ENCODE assay signal across 21 cellular contexts in the genomic region with DNA sequence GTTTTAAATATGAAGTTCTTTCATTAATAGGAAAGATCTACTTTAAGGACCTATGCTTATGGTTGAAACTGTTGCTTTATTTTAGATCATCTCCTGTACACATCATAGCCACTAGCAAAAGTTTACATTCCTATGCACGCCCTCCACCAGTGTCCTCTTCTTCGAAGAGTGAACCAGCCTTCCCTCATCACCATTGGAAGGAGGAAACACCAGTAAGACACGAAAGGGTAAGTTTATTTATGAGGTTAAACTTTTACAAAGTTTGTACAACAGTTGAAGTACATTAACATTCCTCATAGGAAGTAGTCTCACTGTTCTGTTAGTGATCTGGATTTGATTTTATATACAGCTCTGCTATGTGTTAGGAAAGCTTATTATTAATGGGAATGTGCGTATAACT. TPM values are rescaled to one million over a fixed set of nuclear protein-coding genes. Genes with fewer than 3 reads are reported as not detected.
DNase-seq lines count a peak whose midpoint lies in the region; ATAC-seq, FAIRE-seq and TF ChIP-seq lines count a peak whose summit lies in the region.
"Had no signal": no experiment of that assay in that cellular context is flagged by ENCODE, and none has a peak within 500 bp of the region (broad histone marks: within the 10 kb centered on the region; RNA-seq: fewer than 3 reads in every experiment).

No MANE protein-coding gene starts in this region.

- H4K20me1 ChIP-seq in fibroblast of lung (ENCODE audit: control insufficient read depth, extremely low read depth, insufficient read depth, low read length), result peaks cover 2% of the 10 kb centered on the region

- POLR2A ChIA-PET in A549 (lab: Yijun Ruan, JAX), result interaction anchor here (0.6 to 0.7 kb wide), 2 partner anchors 11 to 347 kb away, joined by 3 to 10 read pairs; no protein-coding TSS in a partner anchor

- H3K79me2 ChIP-seq in fibroblast of lung (ENCODE audit: control insufficient read depth, insufficient read depth, low read length), result no peaks in the 10 kb centered on the region

- H3K27me3 ChIP-seq in fibroblast of lung (ENCODE audit: control insufficient read depth, insufficient read depth, low read length), result no peaks in the 10 kb centered on the region

- no peak for TF ChIP-seq POLR2A in A549 (IDR thresholded peaks at IDR 0.05; ENCODE audit: low read length)

- TF ChIP-seq EP300 in A549 (IDR thresholded peaks at IDR 0.05), result no peak

- H3K4me1 Mint-ChIP-seq in mesothelial cell of epicardium (peaks cover 4% of the 10 kb centered on the region), glutamatergic neuron (ENCODE audit: low read depth, unreplicated experiment) (no peaks in the 10 kb centered on the region)
- H3K4me1 Mint-ChIP-seq: H9 had no signal

- H3K9me3 ChIP-seq in A549, result no peaks in the 10 kb centered on the region
- no peaks in the 10 kb centered on the region for H3K9me3 ChIP-seq in fibroblast of lung (ENCODE audit: control insufficient read depth, insufficient read depth, low read depth, low read length)

- TF ChIP-seq CTCF in A549 (IDR thresholded peaks at IDR 0.05) (no peak), fibroblast of lung (conservative IDR thresholded peaks at IDR 0.05 in 1 of 2, IDR thresholded peaks at IDR 0.05 in 1 of 2; ENCODE audit: low read depth in 1 of 2, low read length in 2 of 2) (no peak), mesothelial cell of epicardium (IDR thresholded peaks at IDR 0.05; ENCODE audit: unreplicated experiment) (no peak), glutamatergic neuron (IDR thresholded peaks at IDR 0.05; ENCODE audit: partially characterized antibody, unreplicated experiment) (no peak)

- no peak for FAIRE-seq in A549 (lab: Jason Lieb, UNC)

- H3K9me3 Mint-ChIP-seq in mesothelial cell of epicardium (no peaks in the 10 kb centered on the region), glutamatergic neuron (ENCODE audit: unreplicated experiment) (peaks cover 2% of the 10 kb centered on the region)
- H3K9me3 Mint-ChIP-seq: H9 had no signal

- DNase-seq in A549 (ENCODE audit: low read depth in 1 of 2, low spot score in 1 of 2) (no peak), Caki2 (ENCODE audit: low read depth) (peak; percentile 47), fibroblast of lung (ENCODE audit: low read depth in 2 of 2) (no peak), mesothelial cell of epicardium (ENCODE audit: low spot score in 2 of 2, unreplicated experiment in 2 of 2) (no peak), glutamatergic neuron (no peak)
- DNase-seq: AML-193, GF-D8, H9, KG1, MV-4-11, NCI-H1417, NCI-H1930, NCI-H226, NCI-H524, NCI-H82, SHP77 had no signal

- peak overlapping the region; percentile 30 for H3K4me2 ChIP-seq in A549
- no peak overlapping the region for H3K4me2 ChIP-seq in fibroblast of lung (ENCODE audit: extremely low read depth, insufficient read depth, low read length)

- peaks cover 4% of the 10 kb centered on the region for H3K36me3 ChIP-seq in fibroblast of lung (ENCODE audit: control insufficient read depth, insufficient read depth, low read length)

- H3K4me3 Mint-ChIP-seq in mesothelial cell of epicardium, result no peak overlapping the region
- no peak overlapping the region for H3K4me3 Mint-ChIP-seq in glutamatergic neuron (ENCODE audit: unreplicated experiment)
- H3K4me3 Mint-ChIP-seq: H9 had no signal

- H3K27ac Mint-ChIP-seq in mesothelial cell of epicardium (peak overlapping the region; percentile 8), glutamatergic neuron (ENCODE audit: unreplicated experiment) (no peak overlapping the region)
- H3K27ac Mint-ChIP-seq: H9 had no signal

- no peaks in the 10 kb centered on the region for H3K27me3 Mint-ChIP-seq in mesothelial cell of epicardium (ENCODE audit: low read depth)
- H3K27me3 Mint-ChIP-seq in glutamatergic neuron (ENCODE audit: unreplicated experiment), result no peaks in the 10 kb centered on the region

- peaks cover 53% of the 10 kb centered on the region for H3K36me3 Mint-ChIP-seq in mesothelial cell of epicardium
- H3K36me3 Mint-ChIP-seq in glutamatergic neuron (ENCODE audit: unreplicated experiment), result no peaks in the 10 kb centered on the region

- no peak overlapping the region for H3K9ac ChIP-seq in fibroblast of lung (ENCODE audit: insufficient read depth, low read length)

- in situ Hi-C loops in Caki2 (cut with HindIII; ENCODE audit: low pct_unique_long_range_greater_than_20kb, low sequenced_read_pairs), result no loop called here

- TF ChIP-seq RAD21 in A549 (conservative IDR thresholded peaks at IDR 0.05 in 1 of 2, IDR thresholded peaks at IDR 0.05 in 1 of 2), result no peak

- H3K4me1 ChIP-seq in A549 (peaks cover 23% of the 10 kb centered on the region), fibroblast of lung (ENCODE audit: control insufficient read depth, extremely low read depth, insufficient read depth, low read length) (no peaks in the 10 kb centered on the region)

- H3K27ac ChIP-seq in A549 (no peak overlapping the region), fibroblast of lung (ENCODE audit: insufficient read depth, low read length) (peak overlapping the region; percentile 8)
- H3K27ac ChIP-seq: C4-2B, SK-N-MC had no signal

- H3K4me3 ChIP-seq in A549, result no peak overlapping the region
- H3K4me3 ChIP-seq in fibroblast of lung (replicated peaks in 1 of 4; ENCODE audit: control extremely low read depth in 1 of 4, insufficient read depth in 1 of 4, low read depth in 3 of 4, low read length in 4 of 4), result no peak overlapping the region
- H3K4me3 ChIP-seq: SK-N-MC had no signal

- H2AFZ ChIP-seq in fibroblast of lung (ENCODE audit: low read length), result no peak overlapping the region

- peak in 1 of 2 experiments; percentile 57; a peak in 2 of 6 replicates for ATAC-seq in A549
- no peak for ATAC-seq in HG03025 (IDR thresholded peaks at IDR 0.05; ENCODE audit: low FRiP score, unreplicated experiment)
- no peak for ATAC-seq in HG03457 (IDR thresholded peaks at IDR 0.05; ENCODE audit: unreplicated experiment)
- ATAC-seq in HG03520 (IDR thresholded peaks at IDR 0.05; ENCODE audit: unreplicated experiment), result no peak

- CTCF ChIA-PET in A549 (lab: Yijun Ruan, JAX), result interaction anchor here (1.2 kb wide), 1 partner anchor 392 kb away, joined by 3 read pairs; no protein-coding TSS in a partner anchor

- 40% methylated on average over 4 of the region's 4 CpGs for WGBS in A549 (ENCODE audit: missing lambda C conversion rate)

TF ChIP-seq in A549, 52 proteins besides CTCF, POLR2A, EP300 and RAD21:
- no peak for TF ChIP-seq KDM5A (IDR thresholded peaks at IDR 0.05)
- no peak for TF ChIP-seq HOXA7 (CRISPR knock-in tag; IDR thresholded peaks at IDR 0.05)
- TF ChIP-seq JUNB (IDR thresholded peaks at IDR 0.05), result no peak
- no peak for TF ChIP-seq CEBPB (IDR thresholded peaks at IDR 0.05)
- TF ChIP-seq HOXB13 (CRISPR knock-in tag; IDR thresholded peaks at IDR 0.05; ENCODE audit: low read depth), result no peak
- no peak for TF ChIP-seq MYC (IDR thresholded peaks at IDR 0.05; ENCODE audit: borderline replicate concordance, low read length)
- TF ChIP-seq CBX8 (IDR thresholded peaks at IDR 0.05), result no peak
- no peak for TF ChIP-seq GATA3 (IDR thresholded peaks at IDR 0.05; ENCODE audit: borderline replicate concordance)
- no peak for TF ChIP-seq ZFP36 (IDR thresholded peaks at IDR 0.05; ENCODE audit: borderline replicate concordance, partially characterized antibody)
- TF ChIP-seq FOXS1 (CRISPR knock-in tag; IDR thresholded peaks at IDR 0.05), result no peak
- TF ChIP-seq, protein P1, sequence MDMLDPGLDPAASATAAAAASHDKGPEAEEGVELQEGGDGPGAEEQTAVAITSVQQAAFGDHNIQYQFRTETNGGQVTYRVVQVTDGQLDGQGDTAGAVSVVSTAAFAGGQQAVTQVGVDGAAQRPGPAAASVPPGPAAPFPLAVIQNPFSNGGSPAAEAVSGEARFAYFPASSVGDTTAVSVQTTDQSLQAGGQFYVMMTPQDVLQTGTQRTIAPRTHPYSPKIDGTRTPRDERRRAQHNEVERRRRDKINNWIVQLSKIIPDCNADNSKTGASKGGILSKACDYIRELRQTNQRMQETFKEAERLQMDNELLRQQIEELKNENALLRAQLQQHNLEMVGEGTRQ (IDR thresholded peaks at IDR 0.05), result no peak
- no peak for TF ChIP-seq FOSL2 (IDR thresholded peaks at IDR 0.05)
- no peak for TF ChIP-seq FOSL2 (CRISPR knock-in tag; IDR thresholded peaks at IDR 0.05)
- TF ChIP-seq CBX2 (IDR thresholded peaks at IDR 0.05; ENCODE audit: borderline replicate concordance, low read depth), result no peak
- TF ChIP-seq CHD2 (IDR thresholded peaks at IDR 0.05; ENCODE audit: low read length, partially characterized antibody), result no peak
- TF ChIP-seq TFCP2L1 (CRISPR knock-in tag; IDR thresholded peaks at IDR 0.05), result no peak

RNA-seq across cellular contexts. Expression of a gene that starts 16.9 kb away (rescaled TPM):
- polyA plus RNA-seq in A549 (2011; rRNA removed) (52.4 and 60.1 TPM in 2 replicates), A549 (2017; fragmentation: RNase III; extraction: RNeasy Plus Mini Kit Qiagen cat#74134 plus additional on column Dnase treatment) (20.1 to 30.4 TPM (median 28.9 TPM) in 3 replicates), fibroblast of lung (41.7 and 72.9 TPM in 2 replicates)
- 7.5 and 10.3 TPM in 2 replicates for polyA plus RNA-seq in A549 (2012; cell fraction: cytosol; rRNA removed)
- polyA plus RNA-seq in A549 (2012; cell fraction: nucleus; rRNA removed), result 11.1 and 20.2 TPM in 2 replicates
- polyA minus RNA-seq in A549 (2011; rRNA and poly(A)+ RNA removed), result 36.2 and 36.6 TPM in 2 replicates
- total RNA-seq in Caki2 (2014; rRNA removed; shearing (Covaris generic); ENCODE audit: low replicate concordance), result 44.4 and 47.3 TPM in 2 replicates
- total RNA-seq in fibroblast of lung (122 and 127 TPM in 2 replicates), mesothelial cell of epicardium (67.5 to 76.0 TPM (median 69.8 TPM) in 3 replicates), glutamatergic neuron (ENCODE audit: unreplicated experiment) (39.7 TPM)
- polyA plus RNA-seq in fibroblast of lung (2012), result 26.6 and 36.1 TPM in 2 replicates
- polyA minus RNA-seq in fibroblast of lung (ENCODE audit: low replicate concordance), result 19.0 and 28.8 TPM in 2 replicates
